ENCODE assay signal across 21 cellular contexts in genomic region chr4:43148481-43148880, GRCh38.
"Had no signal": no experiment of that assay in that cellular context is flagged by ENCODE, and none has a peak within 500 bp of the region (broad histone marks: within the 10 kb centered on the region; RNA-seq: fewer than 3 reads in every experiment).

No MANE protein-coding gene starts in this region.

- H3K27me3 ChIP-seq: dorsolateral prefrontal cortex, esophagus muscularis mucosa, gastrocnemius medialis, heart right ventricle had no signal

- H3K4me1 ChIP-seq: esophagus muscularis mucosa, gastrocnemius medialis, heart right ventricle, left ventricle myocardium inferior, lower lobe of right lung had no signal

- H3K9me3 ChIP-seq: esophagus muscularis mucosa, gastrocnemius medialis, left ventricle myocardium inferior, lower lobe of right lung had no signal

- H3K36me3 ChIP-seq: esophagus muscularis mucosa, gastrocnemius medialis, heart right ventricle, left ventricle myocardium inferior, lower lobe of right lung had no signal

- H3K4me3 ChIP-seq: coronary artery, dorsolateral prefrontal cortex, esophagus muscularis mucosa, gastrocnemius medialis, heart right ventricle, left ventricle myocardium inferior, lower lobe of right lung, mucosa of descending colon had no signal

- DNase-seq: dermis blood vessel endothelial cell; effector CD4-positive, alpha-beta T cell; effector memory CD4-positive, alpha-beta T cell; foreskin fibroblast; foreskin melanocyte; gastrocnemius medialis; glutamatergic neuron; head of caudate nucleus; heart right ventricle; hippocampal formation; islet precursor cell; kidney; kidney glomerular epithelial cell; left colon; left ventricle myocardium inferior; lower lobe of right lung; mesenchymal stem cell; mucosa of descending colon had no signal

- H3K27ac ChIP-seq: coronary artery, esophagus muscularis mucosa, gastrocnemius medialis, heart right ventricle, left ventricle myocardium inferior, lower lobe of right lung had no signal
